In genomic region chr20:610130-611046, GRCh38 we compare ENCODE assay signal across 8 cellular contexts. TPM values are rescaled to one million over a fixed set of nuclear protein-coding genes. Genes with fewer than 3 reads are reported as not detected.
DNase-seq lines count a peak whose midpoint lies in the region; FAIRE-seq and TF ChIP-seq lines count a peak whose summit lies in the region.

TCF15 (minus strand) TSS chr20:610309; CDS start chr20:610237, 72 bp downstream.

- no peaks in the 10 kb centered on the region for H3K9me3 ChIP-seq in parathyroid adenoma (ENCODE audit: control insufficient read depth, low read length)

- H3K9ac ChIP-seq in parathyroid adenoma: no peak within 1 kb of the TSS

- no peak within 1 kb of the TSS for H3K4me2 ChIP-seq in parathyroid adenoma (ENCODE audit: low read length)

- H3K4me3 ChIP-seq in fibroblast of mammary gland (ENCODE audit: control insufficient read depth, low read depth, low read length) (no peak within 1 kb of the TSS), parathyroid adenoma (ENCODE audit: low read depth, low read length) (no peak within 1 kb of the TSS)

- peak within 1 kb of the TSS; percentile 61 for H2AFZ ChIP-seq in parathyroid adenoma

- TF ChIP-seq CTCF in GM20000 (IDR thresholded peaks at IDR 0.05; ENCODE audit: extremely low read depth, missing control alignments): no peak
- no peak for TF ChIP-seq CTCF in fibroblast of mammary gland (conservative IDR thresholded peaks at IDR 0.05; ENCODE audit: control insufficient read depth, insufficient read depth, low read depth, low read length)
- TF ChIP-seq CTCF in parathyroid adenoma (IDR thresholded peaks at IDR 0.05): no peak

- no peak within 1 kb of the TSS for H3K27ac ChIP-seq in parathyroid adenoma

- no peaks in the 10 kb centered on the region for H3K36me3 ChIP-seq in parathyroid adenoma (ENCODE audit: control insufficient read depth, insufficient read depth, low read length)

- no peaks in the 10 kb centered on the region for H3K79me2 ChIP-seq in parathyroid adenoma

- FAIRE-seq in GM19239 (lab: Jason Lieb, UNC): no peak

- H3K27me3 ChIP-seq in parathyroid adenoma (ENCODE audit: control insufficient read depth, insufficient read depth, low read length): no peaks in the 10 kb centered on the region

- no peaks in the 10 kb centered on the region for H3K4me1 ChIP-seq in parathyroid adenoma

- peak; percentile 85 for DNase-seq in GM20000 (ENCODE audit: low spot score)
- DNase-seq in RPMI7951 (ENCODE audit: low read depth): peak; percentile 43
- peak; percentile 11 for DNase-seq in fibroblast of mammary gland (ENCODE audit: low read depth)
- no peak for DNase-seq in GF-D8 (lab: John Stamatoyannopoulos, UW)
- no peak for DNase-seq in H4 (ENCODE audit: low spot score)
- DNase-seq in occipital lobe (lab: John Stamatoyannopoulos, UW): no peak
- no peak for DNase-seq in GM19239 (ENCODE audit: insufficient read length, low spot score)

RNA-seq across cellular contexts. Expression of gene TCF15, which starts in this region (rescaled TPM):
- total RNA-seq in RPMI7951 (2014; rRNA removed; shearing (Covaris generic)): 0.24 TPM in 1 of 2 replicates, not detected in the other
- not detected in 2 replicates for total RNA-seq in H4 (2014; rRNA removed; shearing (Covaris generic))
- total RNA-seq in occipital lobe: 0.47 TPM

Comparison
In these comparisons a context has a peak if more than half of its experiments do, and no peak if none do; other contexts are left out.
1. Peak in DNase-seq in RPMI7951; RNA of the gene not detected or under 1 TPM.
2. DNase-seq: peak in GM20000 (single experiment) and fibroblast of mammary gland (single experiment); none in GF-D8 (single experiment), H4 (single experiment), occipital lobe (single experiment) and GM19239 (single experiment).